In the genomic region with DNA sequence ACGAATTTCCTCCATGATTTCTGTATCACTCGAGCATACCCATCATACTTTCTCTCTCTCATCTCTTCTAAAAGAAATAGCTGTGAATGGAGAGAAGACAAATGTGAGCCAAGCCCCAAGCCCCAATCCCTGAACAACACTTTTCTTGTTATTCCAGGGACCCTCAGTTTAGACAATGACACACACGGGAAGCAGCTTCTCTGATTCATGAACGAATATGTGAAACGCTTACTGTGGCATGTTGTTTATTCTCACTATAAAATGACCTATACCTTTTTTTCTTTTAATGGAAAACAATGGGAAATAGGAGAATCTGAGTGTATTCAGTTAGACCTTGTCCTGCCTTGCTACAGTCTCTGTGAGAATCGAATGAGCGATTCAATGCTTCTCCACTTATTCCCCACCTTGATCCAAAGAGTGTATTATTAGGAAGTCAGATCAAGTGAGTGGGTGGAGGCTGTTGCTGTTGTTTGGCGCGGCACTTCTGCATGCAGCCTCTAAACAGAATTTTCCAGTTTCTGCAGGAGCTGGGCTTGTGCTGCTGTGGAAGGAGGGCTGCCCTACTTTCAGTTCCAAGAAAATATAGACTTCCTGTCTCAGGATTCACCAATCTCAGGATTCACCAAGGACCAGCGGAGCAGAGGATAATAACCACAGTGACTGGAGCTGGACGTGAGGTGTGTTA, we compare ENCODE assay signal across 16 cellular contexts. TPM values are rescaled to one million over a fixed set of nuclear protein-coding genes. Genes with fewer than 3 reads are reported as not detected.
DNase-seq lines count a peak whose midpoint lies in the region; ATAC-seq and TF ChIP-seq lines count a peak whose summit lies in the region.
"Had no signal": no experiment of that assay in that cellular context is flagged by ENCODE, and none has a peak within 500 bp of the region (broad histone marks: within the 10 kb centered on the region; RNA-seq: fewer than 3 reads in every experiment).

No MANE protein-coding gene starts in this region.

- no peak for TF ChIP-seq EP300 in gastroesophageal sphincter (IDR thresholded peaks at IDR 0.05)

- peak overlapping the region; percentile 6 for H3K27ac Mint-ChIP-seq in Calu3 (ENCODE audit: unreplicated experiment)
- H3K27ac Mint-ChIP-seq: activated CD4-positive, alpha-beta T cell treated with anti-CD3 and anti-CD28 coated beads for 36 hours; natural killer cell treated with Interleukin-12 subunit alpha and Interleukin-12 subunit beta and Interleukin-15 and Interleukin-18, amount 100 ng/mL, for 72 hours; stimulated activated naive CD8-positive, alpha-beta T cell treated with anti-CD3 and anti-CD28 coated beads, Interleukin-15, Interleukin-2, amounts not matched to agents 100 ng/mL and 50 ng/mL, for 24 hours had no signal

- intact Hi-C loops in Calu3 (cut with micrococcal nuclease; ENCODE audit: unreplicated experiment), result loop anchor here (10.0 kb wide), 1 partner anchor 200 kb away; a partner anchor contains a TSS

- peak; percentile 6 for ATAC-seq in gastroesophageal sphincter

- no peak for TF ChIP-seq POLR2A in gastroesophageal sphincter (IDR thresholded peaks at IDR 0.05)

- H2AFZ ChIP-seq in smooth muscle cell (ENCODE audit: low read depth), result no peak overlapping the region
- H2AFZ ChIP-seq: hepatocyte had no signal

- WGBS in gastroesophageal sphincter (ENCODE audit: low coverage in 1 of 2), 2 donors, result 75 to 83% methylated on average over 7 to 9 of the region's 11 CpGs
- 82% methylated on average over 11 of the region's 11 CpGs for WGBS in smooth muscle cell (ENCODE audit: low lambda C conversion rate)

- H3K4me1 ChIP-seq in adipocyte (ENCODE audit: control insufficient read depth, insufficient read depth, low read length) (peaks cover 48% of the 10 kb centered on the region), gastroesophageal sphincter (peaks cover 0 to 23% (median 2%) of the 10 kb centered on the region in 3 donors), smooth muscle cell (ENCODE audit: low read depth) (peaks cover 18% of the 10 kb centered on the region), SJCRH30 (peaks cover 21% of the 10 kb centered on the region)

- CTCF ChIA-PET in Calu3 (lab: Charles Lee), result interaction anchor here (0.7 to 1.4 kb wide), 6 partner anchors 18 to 327 kb away, joined by 3 to 8 read pairs (median 3); a partner anchor contains a TSS

- DNase-seq in Calu3, result no peak
- DNase-seq in adipocyte (ENCODE audit: low read depth), result no peak
- no peak for DNase-seq in smooth muscle cell (lab: John Stamatoyannopoulos, UW; ENCODE audit: unreplicated experiment)
- DNase-seq in SJCRH30, result no peak
- no peak for DNase-seq in NCI-H1417 treated with DMSO at 0.1 percent for 48 hours (lab: John Stamatoyannopoulos, UW)
- DNase-seq in nucleus accumbens (lab: John Stamatoyannopoulos, UW), result no peak
- DNase-seq in SW 1271 (lab: John Stamatoyannopoulos, UW), result no peak

- H3K27me3 ChIP-seq in adipocyte (replicated peaks; ENCODE audit: control insufficient read depth, insufficient read depth, low read length) (no peaks in the 10 kb centered on the region), gastroesophageal sphincter (no peaks in the 10 kb centered on the region), smooth muscle cell (ENCODE audit: low read depth) (no peaks in the 10 kb centered on the region), SJCRH30 (no peaks in the 10 kb centered on the region)
- H3K27me3 ChIP-seq: hepatocyte had no signal

- no TSS peak for BruUV-seq in Calu3 (replicated peaks; lab: Mats Ljungman, UMichigan)

- H3K9me3 Mint-ChIP-seq in Calu3 (ENCODE audit: low read depth, unreplicated experiment), result no peaks in the 10 kb centered on the region
- H3K9me3 Mint-ChIP-seq: natural killer cell treated with Interleukin-12 subunit alpha and Interleukin-12 subunit beta and Interleukin-15 and Interleukin-18, amount 100 ng/mL, for 72 hours; stimulated activated naive CD8-positive, alpha-beta T cell treated with anti-CD3 and anti-CD28 coated beads, Interleukin-15, Interleukin-2, amounts not matched to agents 100 ng/mL and 50 ng/mL, for 24 hours had no signal

- H3K36me3 Mint-ChIP-seq in Calu3 (ENCODE audit: insufficient read depth, unreplicated experiment), result peaks cover 95% of the 10 kb centered on the region
- H3K36me3 Mint-ChIP-seq: natural killer cell treated with Interleukin-12 subunit alpha and Interleukin-12 subunit beta and Interleukin-15 and Interleukin-18, amount 100 ng/mL, for 72 hours had no signal

- peaks cover 36% of the 10 kb centered on the region for H3K36me3 ChIP-seq in adipocyte (ENCODE audit: control insufficient read depth, insufficient read depth, low read length, severe bottlenecking)
- peaks cover 0 to 82% of the 10 kb centered on the region in 2 donors for H3K36me3 ChIP-seq in gastroesophageal sphincter
- H3K36me3 ChIP-seq in smooth muscle cell (ENCODE audit: low read depth), result peaks cover 9% of the 10 kb centered on the region
- H3K36me3 ChIP-seq in SJCRH30, result peaks cover 28% of the 10 kb centered on the region

- no peaks in the 10 kb centered on the region for H3K27me3 Mint-ChIP-seq in Calu3 (ENCODE audit: unreplicated experiment)

- no peaks in the 10 kb centered on the region for H4K20me1 ChIP-seq in smooth muscle cell (ENCODE audit: low read depth)

- H3K4me3 Mint-ChIP-seq in Calu3 (ENCODE audit: low read depth, unreplicated experiment), result no peak overlapping the region
- H3K4me3 Mint-ChIP-seq: activated CD4-positive, alpha-beta T cell treated with anti-CD3 and anti-CD28 coated beads for 36 hours; natural killer cell treated with Interleukin-12 subunit alpha and Interleukin-12 subunit beta and Interleukin-15 and Interleukin-18, amount 100 ng/mL, for 72 hours; stimulated activated naive CD8-positive, alpha-beta T cell treated with anti-CD3 and anti-CD28 coated beads, Interleukin-15, Interleukin-2, amounts not matched to agents 100 ng/mL and 50 ng/mL, for 24 hours had no signal

- H3K27ac ChIP-seq in gastroesophageal sphincter (peak overlapping the region in 2 of 4 donors; percentile 22 to 48), smooth muscle cell (ENCODE audit: low read depth) (peak overlapping the region; percentile 79), SJCRH30 (no peak overlapping the region; the same call in 1 of the 2 replicates)

- H3F3A ChIP-seq in smooth muscle cell (ENCODE audit: low read depth), result peaks cover 37% of the 10 kb centered on the region

- H3K4me3 ChIP-seq in adipocyte (ENCODE audit: low read length), result no peak overlapping the region
- no peak overlapping the region for H3K4me3 ChIP-seq in gastroesophageal sphincter
- no peak overlapping the region for H3K4me3 ChIP-seq in smooth muscle cell
- no peak overlapping the region for H3K4me3 ChIP-seq in SJCRH30
- H3K4me3 ChIP-seq: hepatocyte had no signal

- H3K9me3 ChIP-seq in adipocyte (ENCODE audit: control insufficient read depth, low read length) (no peaks in the 10 kb centered on the region), gastroesophageal sphincter (no peaks in the 10 kb centered on the region), smooth muscle cell (replicated peaks; ENCODE audit: low read depth) (no peaks in the 10 kb centered on the region), SJCRH30 (replicated peaks) (no peaks in the 10 kb centered on the region)

- H3K4me2 ChIP-seq in smooth muscle cell, result peak overlapping the region; percentile 16

- no peak for TF ChIP-seq CTCF in Calu3 (IDR thresholded peaks at IDR 0.05; ENCODE audit: unreplicated experiment)
- no peak for TF ChIP-seq CTCF in gastroesophageal sphincter (IDR thresholded peaks at IDR 0.05)
- TF ChIP-seq CTCF in smooth muscle cell (IDR thresholded peaks at IDR 0.05; ENCODE audit: borderline replicate concordance, insufficient read depth, poor library complexity, severe bottlenecking), result no peak

- H3K4me1 Mint-ChIP-seq in Calu3 (ENCODE audit: low read depth, unreplicated experiment), result peaks cover 20% of the 10 kb centered on the region

- no peaks in the 10 kb centered on the region for H3K79me2 ChIP-seq in smooth muscle cell (ENCODE audit: low read depth)
- H3K79me2 ChIP-seq: hepatocyte had no signal

- H3K9ac ChIP-seq in adipocyte (ENCODE audit: low read length) (peak overlapping the region; percentile 67), smooth muscle cell (ENCODE audit: low read depth) (no peak overlapping the region)

RNA-seq across cellular contexts. Expression of a gene that starts 32.3 kb away (rescaled TPM):
- not detected in 2 replicates for total RNA-seq in Calu3 (2022)
- under 1 TPM in 1 of 4 donors, not detected in 3; 0.54 TPM for total RNA-seq in gastroesophageal sphincter
- total RNA-seq in smooth muscle cell, result not detected in 2 replicates
- polyA plus RNA-seq in smooth muscle cell, result 0.20 TPM in 1 of 2 replicates, not detected in the other
- not detected in 2 replicates for total RNA-seq in SJCRH30 (2014; rRNA removed; shearing (Covaris generic))
- total RNA-seq: activated CD4-positive, alpha-beta T cell treated with anti-CD3 and anti-CD28 coated beads for 36 hours; H4; hepatocyte; left cardiac atrium; M059J; natural killer cell treated with Interleukin-12 subunit alpha and Interleukin-12 subunit beta and Interleukin-15 and Interleukin-18, amount 100 ng/mL, for 72 hours; NCI-H460 had no signal
